1 cellular context compared by ENCODE assay signal in the genomic region with DNA sequence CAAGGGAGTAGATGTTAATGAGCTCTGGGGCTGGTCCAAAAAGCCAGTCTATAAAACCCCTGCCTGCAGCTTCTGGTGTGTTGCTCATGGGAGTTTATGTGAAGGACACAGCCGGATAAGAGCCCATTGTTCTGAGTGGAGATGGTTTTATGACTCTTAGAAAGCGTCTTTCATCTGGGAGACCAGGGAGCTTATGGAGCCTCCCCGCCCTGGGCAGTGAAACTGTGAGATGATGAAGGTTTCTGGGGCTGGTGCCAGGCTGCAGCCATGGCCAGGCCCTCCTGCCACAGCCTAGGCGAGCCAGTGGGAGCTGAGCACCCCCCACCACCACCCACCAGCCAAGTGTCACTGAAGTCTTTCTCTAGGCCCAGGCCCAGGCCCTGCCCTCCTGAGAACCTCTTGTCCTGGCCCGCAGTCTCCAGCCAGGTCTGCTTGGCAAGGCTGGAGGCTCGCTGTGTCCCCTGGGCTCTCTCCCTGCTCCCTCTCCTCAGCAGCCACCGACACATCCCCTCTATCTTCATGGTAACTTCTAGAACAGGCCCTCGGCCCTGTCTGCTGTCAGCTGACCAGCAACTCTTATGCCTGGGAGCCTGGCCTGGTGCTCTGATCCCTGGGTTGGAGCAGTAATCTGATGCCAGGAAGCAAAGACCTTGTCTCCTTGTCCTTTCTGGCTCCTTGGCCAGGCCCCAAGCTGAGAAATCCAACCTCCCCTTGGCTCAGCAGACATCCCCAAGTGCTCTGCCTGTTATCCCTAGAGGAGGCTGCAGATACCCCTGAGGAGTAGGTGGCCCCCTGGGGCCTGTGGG.
TF ChIP-seq lines count a peak whose summit lies in the region.

No MANE protein-coding gene starts in this region.

TF ChIP-seq in GM23338, 12 proteins besides CTCF, POLR2A, EP300 and RAD21 (continued from another document):
- TF ChIP-seq, protein P1, sequence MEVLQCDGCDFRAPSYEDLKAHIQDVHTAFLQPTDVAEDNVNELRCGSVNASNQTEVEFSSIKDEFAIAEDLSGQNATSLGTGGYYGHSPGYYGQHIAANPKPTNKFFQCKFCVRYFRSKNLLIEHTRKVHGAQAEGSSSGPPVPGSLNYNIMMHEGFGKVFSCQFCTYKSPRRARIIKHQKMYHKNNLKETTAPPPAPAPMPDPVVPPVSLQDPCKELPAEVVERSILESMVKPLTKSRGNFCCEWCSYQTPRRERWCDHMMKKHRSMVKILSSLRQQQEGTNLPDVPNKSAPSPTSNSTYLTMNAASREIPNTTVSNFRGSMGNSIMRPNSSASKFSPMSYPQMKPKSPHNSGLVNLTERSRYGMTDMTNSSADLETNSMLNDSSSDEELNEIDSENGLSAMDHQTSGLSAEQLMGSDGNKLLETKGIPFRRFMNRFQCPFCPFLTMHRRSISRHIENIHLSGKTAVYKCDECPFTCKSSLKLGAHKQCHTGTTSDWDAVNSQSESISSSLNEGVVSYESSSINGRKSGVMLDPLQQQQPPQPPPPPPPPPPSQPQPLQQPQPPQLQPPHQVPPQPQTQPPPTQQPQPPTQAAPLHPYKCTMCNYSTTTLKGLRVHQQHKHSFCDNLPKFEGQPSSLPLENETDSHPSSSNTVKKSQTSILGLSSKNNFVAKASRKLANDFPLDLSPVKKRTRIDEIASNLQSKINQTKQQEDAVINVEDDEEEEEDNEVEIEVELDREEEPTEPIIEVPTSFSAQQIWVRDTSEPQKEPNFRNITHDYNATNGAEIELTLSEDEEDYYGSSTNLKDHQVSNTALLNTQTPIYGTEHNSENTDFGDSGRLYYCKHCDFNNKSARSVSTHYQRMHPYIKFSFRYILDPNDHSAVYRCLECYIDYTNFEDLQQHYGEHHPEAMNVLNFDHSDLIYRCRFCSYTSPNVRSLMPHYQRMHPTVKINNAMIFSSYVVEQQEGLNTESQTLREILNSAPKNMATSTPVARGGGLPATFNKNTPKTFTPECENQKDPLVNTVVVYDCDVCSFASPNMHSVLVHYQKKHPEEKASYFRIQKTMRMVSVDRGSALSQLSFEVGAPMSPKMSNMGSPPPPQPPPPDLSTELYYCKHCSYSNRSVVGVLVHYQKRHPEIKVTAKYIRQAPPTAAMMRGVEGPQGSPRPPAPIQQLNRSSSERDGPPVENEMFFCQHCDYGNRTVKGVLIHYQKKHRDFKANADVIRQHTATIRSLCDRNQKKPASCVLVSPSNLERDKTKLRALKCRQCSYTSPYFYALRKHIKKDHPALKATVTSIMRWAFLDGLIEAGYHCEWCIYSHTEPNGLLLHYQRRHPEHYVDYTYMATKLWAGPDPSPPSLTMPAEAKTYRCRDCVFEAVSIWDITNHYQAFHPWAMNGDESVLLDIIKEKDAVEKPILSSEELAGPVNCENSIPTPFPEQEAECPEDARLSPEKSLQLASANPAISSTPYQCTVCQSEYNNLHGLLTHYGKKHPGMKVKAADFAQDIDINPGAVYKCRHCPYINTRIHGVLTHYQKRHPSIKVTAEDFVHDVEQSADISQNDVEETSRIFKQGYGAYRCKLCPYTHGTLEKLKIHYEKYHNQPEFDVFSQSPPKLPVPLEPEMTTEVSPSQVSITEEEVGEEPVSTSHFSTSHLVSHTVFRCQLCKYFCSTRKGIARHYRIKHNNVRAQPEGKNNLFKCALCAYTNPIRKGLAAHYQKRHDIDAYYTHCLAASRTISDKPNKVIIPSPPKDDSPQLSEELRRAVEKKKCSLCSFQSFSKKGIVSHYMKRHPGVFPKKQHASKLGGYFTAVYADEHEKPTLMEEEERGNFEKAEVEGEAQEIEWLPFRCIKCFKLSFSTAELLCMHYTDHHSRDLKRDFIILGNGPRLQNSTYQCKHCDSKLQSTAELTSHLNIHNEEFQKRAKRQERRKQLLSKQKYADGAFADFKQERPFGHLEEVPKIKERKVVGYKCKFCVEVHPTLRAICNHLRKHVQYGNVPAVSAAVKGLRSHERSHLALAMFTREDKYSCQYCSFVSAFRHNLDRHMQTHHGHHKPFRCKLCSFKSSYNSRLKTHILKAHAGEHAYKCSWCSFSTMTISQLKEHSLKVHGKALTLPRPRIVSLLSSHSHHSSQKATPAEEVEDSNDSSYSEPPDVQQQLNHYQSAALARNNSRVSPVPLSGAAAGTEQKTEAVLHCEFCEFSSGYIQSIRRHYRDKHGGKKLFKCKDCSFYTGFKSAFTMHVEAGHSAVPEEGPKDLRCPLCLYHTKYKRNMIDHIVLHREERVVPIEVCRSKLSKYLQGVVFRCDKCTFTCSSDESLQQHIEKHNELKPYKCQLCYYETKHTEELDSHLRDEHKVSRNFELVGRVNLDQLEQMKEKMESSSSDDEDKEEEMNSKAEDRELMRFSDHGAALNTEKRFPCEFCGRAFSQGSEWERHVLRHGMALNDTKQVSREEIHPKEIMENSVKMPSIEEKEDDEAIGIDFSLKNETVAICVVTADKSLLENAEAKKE (CRISPR knock-in tag; IDR thresholded peaks at IDR 0.05), result no peak
- TF ChIP-seq EZH2 (IDR thresholded peaks at IDR 0.05; ENCODE audit: low read depth, unreplicated experiment) (no peak), ZNF331 (CRISPR knock-in tag; IDR thresholded peaks at IDR 0.05; ENCODE audit: low read depth) (no peak), EZH2phosphoT487 (IDR thresholded peaks at IDR 0.05; ENCODE audit: unreplicated experiment) (no peak), NANOG (IDR thresholded peaks at IDR 0.05; ENCODE audit: borderline replicate concordance) (no peak)
- TF ChIP-seq, protein P2, sequence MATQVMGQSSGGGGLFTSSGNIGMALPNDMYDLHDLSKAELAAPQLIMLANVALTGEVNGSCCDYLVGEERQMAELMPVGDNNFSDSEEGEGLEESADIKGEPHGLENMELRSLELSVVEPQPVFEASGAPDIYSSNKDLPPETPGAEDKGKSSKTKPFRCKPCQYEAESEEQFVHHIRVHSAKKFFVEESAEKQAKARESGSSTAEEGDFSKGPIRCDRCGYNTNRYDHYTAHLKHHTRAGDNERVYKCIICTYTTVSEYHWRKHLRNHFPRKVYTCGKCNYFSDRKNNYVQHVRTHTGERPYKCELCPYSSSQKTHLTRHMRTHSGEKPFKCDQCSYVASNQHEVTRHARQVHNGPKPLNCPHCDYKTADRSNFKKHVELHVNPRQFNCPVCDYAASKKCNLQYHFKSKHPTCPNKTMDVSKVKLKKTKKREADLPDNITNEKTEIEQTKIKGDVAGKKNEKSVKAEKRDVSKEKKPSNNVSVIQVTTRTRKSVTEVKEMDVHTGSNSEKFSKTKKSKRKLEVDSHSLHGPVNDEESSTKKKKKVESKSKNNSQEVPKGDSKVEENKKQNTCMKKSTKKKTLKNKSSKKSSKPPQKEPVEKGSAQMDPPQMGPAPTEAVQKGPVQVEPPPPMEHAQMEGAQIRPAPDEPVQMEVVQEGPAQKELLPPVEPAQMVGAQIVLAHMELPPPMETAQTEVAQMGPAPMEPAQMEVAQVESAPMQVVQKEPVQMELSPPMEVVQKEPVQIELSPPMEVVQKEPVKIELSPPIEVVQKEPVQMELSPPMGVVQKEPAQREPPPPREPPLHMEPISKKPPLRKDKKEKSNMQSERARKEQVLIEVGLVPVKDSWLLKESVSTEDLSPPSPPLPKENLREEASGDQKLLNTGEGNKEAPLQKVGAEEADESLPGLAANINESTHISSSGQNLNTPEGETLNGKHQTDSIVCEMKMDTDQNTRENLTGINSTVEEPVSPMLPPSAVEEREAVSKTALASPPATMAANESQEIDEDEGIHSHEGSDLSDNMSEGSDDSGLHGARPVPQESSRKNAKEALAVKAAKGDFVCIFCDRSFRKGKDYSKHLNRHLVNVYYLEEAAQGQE (IDR thresholded peaks at IDR 0.05; ENCODE audit: unreplicated experiment), result no peak
